Comparison of ENCODE assay signal across 7 cellular contexts in genomic region chr2:218980800-218981389, GRCh38. TPM values are rescaled to one million over a fixed set of nuclear protein-coding genes. Genes with fewer than 3 reads are reported as not detected.
DNase-seq lines count a peak whose midpoint lies in the region; ATAC-seq and TF ChIP-seq lines count a peak whose summit lies in the region.

No MANE protein-coding gene starts in this region.

- H3K27me3 ChIP-seq in GM23248 (replicated peaks; ENCODE audit: insufficient read depth) (peaks cover 81% of the 10 kb centered on the region), tibial nerve (peaks cover 6 to 97% of the 10 kb centered on the region in 2 donors)

- no peaks in the 10 kb centered on the region for H3K4me1 ChIP-seq in GM23248 (ENCODE audit: insufficient read depth)
- peaks cover 0 to 60% (median 37%) of the 10 kb centered on the region in 4 donors for H3K4me1 ChIP-seq in tibial nerve

- H3K4me2 ChIP-seq in GM23248 (ENCODE audit: unreplicated experiment): no peak overlapping the region

- DNase-seq in COLO668 (lab: John Stamatoyannopoulos, UW; ENCODE audit: unreplicated experiment): peak; percentile 27
- peak; percentile 33 for DNase-seq in GM23248
- DNase-seq in natural killer cell: no peak
- no peak for DNase-seq in inferior parietal cortex (ENCODE audit: extremely low spot score)
- DNase-seq in tibial nerve (ENCODE audit: low spot score in 2 of 2): no peak

- H3K4me1 Mint-ChIP-seq in activated T-helper 17 cell treated with anti-CD3 and anti-CD28 coated beads, Interleukin-2, amount 50 U/mL, for 72 hours: peaks cover 6% of the 10 kb centered on the region
- H3K4me1 Mint-ChIP-seq in natural killer cell: peaks cover 7 to 24% of the 10 kb centered on the region in 2 donors

- TF ChIP-seq CTCF in natural killer cell (IDR thresholded peaks at IDR 0.05) (no peak), tibial nerve (IDR thresholded peaks at IDR 0.05) (no peak)

- no peaks in the 10 kb centered on the region for H3K36me3 ChIP-seq in GM23248 (ENCODE audit: low read depth)
- no peaks in the 10 kb centered on the region for H3K36me3 ChIP-seq in tibial nerve

- H3K9me3 Mint-ChIP-seq in activated T-helper 17 cell treated with anti-CD3 and anti-CD28 coated beads, Interleukin-2, amount 50 U/mL, for 72 hours: no peaks in the 10 kb centered on the region
- H3K9me3 Mint-ChIP-seq in natural killer cell: no peaks in the 10 kb centered on the region

- H3K4me3 ChIP-seq in GM23248: no peak overlapping the region
- H3K4me3 ChIP-seq in tibial nerve: peak overlapping the region in 1 of 4 donors; percentile 44

- H3F3A ChIP-seq in GM23248 (ENCODE audit: insufficient read depth): no peaks in the 10 kb centered on the region

- no peak for ATAC-seq in activated T-helper 17 cell treated with anti-CD3 and anti-CD28 coated beads, Interleukin-2, amount 50 U/mL, for 72 hours (replicated peaks)
- no peak for ATAC-seq in natural killer cell
- no peak for ATAC-seq in GM18873 (IDR thresholded peaks at IDR 0.05; ENCODE audit: low FRiP score, unreplicated experiment)

- H3K9ac ChIP-seq in GM23248: no peak overlapping the region

- H3K27me3 Mint-ChIP-seq in activated T-helper 17 cell treated with anti-CD3 and anti-CD28 coated beads, Interleukin-2, amount 50 U/mL, for 72 hours: peaks cover 54% of the 10 kb centered on the region
- peaks cover 54 to 59% of the 10 kb centered on the region in 2 donors for H3K27me3 Mint-ChIP-seq in natural killer cell (ENCODE audit: low read depth in 2 of 2)

- H3K27ac Mint-ChIP-seq in activated T-helper 17 cell treated with anti-CD3 and anti-CD28 coated beads, Interleukin-2, amount 50 U/mL, for 72 hours: no peak overlapping the region
- H3K27ac Mint-ChIP-seq in natural killer cell: no peak overlapping the region

- in situ Hi-C loops in GM23248 (cut with MboI): no loop called here

- H3K9me3 ChIP-seq in GM23248 (ENCODE audit: low read depth) (no peaks in the 10 kb centered on the region), tibial nerve (no peaks in the 10 kb centered on the region)

- WGBS in GM23248 (ENCODE audit: low coverage in 1 of 2, low lambda C conversion rate in 2 of 2, missing lambda C conversion rate in 2 of 2), 2 experiments: 1 to 2% methylated on average over 23 to 25 of the region's 25 CpGs
- 5 to 8% methylated on average over 25 of the region's 25 CpGs for WGBS in tibial nerve, 2 donors

- no peaks in the 10 kb centered on the region for H3K79me2 ChIP-seq in GM23248 (ENCODE audit: insufficient read depth)

- peaks cover 6% of the 10 kb centered on the region for H3K36me3 Mint-ChIP-seq in activated T-helper 17 cell treated with anti-CD3 and anti-CD28 coated beads, Interleukin-2, amount 50 U/mL, for 72 hours (ENCODE audit: low read depth)
- no peaks in the 10 kb centered on the region for H3K36me3 Mint-ChIP-seq in natural killer cell

- TF ChIP-seq EP300 in tibial nerve (IDR thresholded peaks at IDR 0.05): no peak

- no peak overlapping the region for H2AFZ ChIP-seq in GM23248

- no peaks in the 10 kb centered on the region for H4K20me1 ChIP-seq in GM23248 (ENCODE audit: insufficient read depth)

- no peak for TF ChIP-seq POLR2A in tibial nerve (IDR thresholded peaks at IDR 0.05)

- H3K27ac ChIP-seq in GM23248 (no peak overlapping the region), tibial nerve (no peak overlapping the region)

- H3K9me2 ChIP-seq in GM23248 (ENCODE audit: insufficient read depth): no peaks in the 10 kb centered on the region

- peak overlapping the region; percentile 76 for H3K4me3 Mint-ChIP-seq in activated T-helper 17 cell treated with anti-CD3 and anti-CD28 coated beads, Interleukin-2, amount 50 U/mL, for 72 hours
- peak overlapping the region; percentile 76 for H3K4me3 Mint-ChIP-seq in natural killer cell

- intact Hi-C loops in natural killer cell (cut with micrococcal nuclease): no loop called here

RNA-seq across cellular contexts. Expression of gene FEV, which starts 4.1 kb away (rescaled TPM):
- not detected in 2 replicates for total RNA-seq in GM23248 (2014; rRNA removed; shearing (Covaris generic))
- not detected in 2 replicates for polyA plus RNA-seq in GM23248 (2016; fragmentation: Nextera tagmentation; extraction: Ambion mirVana)
- total RNA-seq in activated T-helper 17 cell treated with anti-CD3 and anti-CD28 coated beads, Interleukin-2, amount 50 U/mL, for 72 hours: not detected
- total RNA-seq in natural killer cell: not detected
- total RNA-seq in tibial nerve: not detected

RNA-seq across cellular contexts. Expression of gene CRYBA2, which starts 12.3 kb away (rescaled TPM):
- total RNA-seq in GM23248 (2014; rRNA removed; shearing (Covaris generic)): not detected in 2 replicates
- polyA plus RNA-seq in GM23248 (2016; fragmentation: Nextera tagmentation; extraction: Ambion mirVana): not detected in 2 replicates
- total RNA-seq in activated T-helper 17 cell treated with anti-CD3 and anti-CD28 coated beads, Interleukin-2, amount 50 U/mL, for 72 hours: not detected
- total RNA-seq in natural killer cell (not detected), tibial nerve (not detected)

RNA-seq across cellular contexts. Expression of gene CDK5R2, which starts 21.4 kb away (rescaled TPM):
- not detected in 2 replicates for total RNA-seq in GM23248 (2014; rRNA removed; shearing (Covaris generic))
- not detected in 2 replicates for polyA plus RNA-seq in GM23248 (2016; fragmentation: Nextera tagmentation; extraction: Ambion mirVana)
- total RNA-seq in activated T-helper 17 cell treated with anti-CD3 and anti-CD28 coated beads, Interleukin-2, amount 50 U/mL, for 72 hours: not detected
- total RNA-seq in natural killer cell (not detected), tibial nerve (not detected)

Comparison
In these comparisons a context has a peak if more than half of its experiments do, and no peak if none do; other contexts are left out.
1. DNase-seq: peak in COLO668 (single experiment) and GM23248 (single experiment); none in natural killer cell (single experiment), inferior parietal cortex (single experiment) and tibial nerve (0 of 2).